20 cellular contexts compared by ENCODE assay signal in the genomic region with DNA sequence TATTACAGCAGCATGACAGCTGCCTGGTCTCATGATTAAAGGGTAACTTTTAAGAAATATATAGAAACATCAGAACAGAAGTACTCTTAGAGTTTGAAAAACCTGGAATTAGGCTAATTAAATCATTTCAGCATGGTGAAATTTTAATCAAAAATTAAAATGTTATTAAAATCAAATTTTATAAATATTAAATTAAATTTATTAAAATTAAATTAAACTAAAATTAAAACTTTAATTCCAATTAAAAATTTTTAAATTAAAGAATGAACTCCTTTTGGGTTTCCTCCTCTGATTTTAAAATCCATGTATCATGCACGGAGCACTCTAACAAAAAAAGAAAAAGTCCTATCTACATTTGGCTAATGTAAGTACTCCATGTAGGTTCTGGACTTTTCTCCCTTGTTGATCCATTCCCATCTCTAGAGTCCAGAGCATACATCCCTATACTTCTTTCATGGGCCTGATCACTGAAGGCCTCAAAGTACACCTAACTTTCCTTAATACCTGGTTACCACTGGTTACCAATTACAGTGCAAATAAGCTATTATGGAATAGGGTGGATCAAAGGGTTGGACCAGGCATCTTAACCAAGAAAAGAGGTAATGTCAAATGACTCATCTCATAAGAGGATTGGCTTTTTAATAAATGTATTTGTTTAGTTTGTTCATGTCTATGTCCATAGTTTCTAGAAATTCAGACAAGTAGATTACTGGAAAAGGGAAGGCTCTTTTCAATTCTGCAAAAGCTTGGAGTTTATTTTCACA. TPM values are rescaled to one million over a fixed set of nuclear protein-coding genes. Genes with fewer than 3 reads are reported as not detected.
DNase-seq lines count a peak whose midpoint lies in the region; ATAC-seq and TF ChIP-seq lines count a peak whose summit lies in the region.
"Had no signal": no experiment of that assay in that cellular context is flagged by ENCODE, and none has a peak within 500 bp of the region (broad histone marks: within the 10 kb centered on the region; RNA-seq: fewer than 3 reads in every experiment).

No MANE protein-coding gene starts in this region.

- peak; percentile 31 for ATAC-seq in left lung
- ATAC-seq: activated T-cell treated with anti-CD3 and anti-CD28 coated beads, Interleukin-2, amount 50 U/mL, for 4 hours had no signal

- in situ Hi-C loops in mammary epithelial cell (cut with MboI; ENCODE audit: low sequenced_read_pairs in 2 of 2) = no loop called here

- H3K4me3 ChIP-seq in mammary epithelial cell (replicated peaks in 1 of 3; ENCODE audit: insufficient read depth in 1 of 3, low read depth in 2 of 3, low read length in 3 of 3) (no peak overlapping the region), left lung (no peak overlapping the region)
- no peak overlapping the region for H3K4me3 ChIP-seq in CD8-positive, alpha-beta memory T cell (ENCODE audit: low read length)
- H3K4me3 ChIP-seq: ascending aorta had no signal

- H3K9me3 Mint-ChIP-seq in CD8-positive, alpha-beta memory T cell = peaks cover 0 to 16% (median 13%) of the 10 kb centered on the region in 5 donors
- H3K9me3 Mint-ChIP-seq: activated B cell treated with CpG ODN at 0.5 μM for 24 hours; activated naive CD4-positive, alpha-beta T cell treated with anti-CD3 and anti-CD28 coated beads, Interleukin-2, amount 50 U/mL, for 24 hours had no signal

- H3K4me3 Mint-ChIP-seq in CD8-positive, alpha-beta memory T cell = no peak overlapping the region
- H3K4me3 Mint-ChIP-seq: activated B cell treated with CpG ODN at 0.5 μM for 24 hours; activated naive CD4-positive, alpha-beta T cell treated with anti-CD3 and anti-CD28 coated beads, Interleukin-2, amount 50 U/mL, for 24 hours; activated T-cell treated with anti-CD3 and anti-CD28 coated beads, Interleukin-2, amount 50 U/mL, for 4 hours had no signal

- DNase-seq in DMS53 (lab: John Stamatoyannopoulos, UW) = peak; percentile 80
- DNase-seq in NCI-H146 treated with DMSO at 0.1 percent for 48 hours (lab: John Stamatoyannopoulos, UW; ENCODE audit: unreplicated experiment) = peak; percentile 69
- DNase-seq in mammary epithelial cell = peak; percentile 74
- no peak for DNase-seq in left lung
- no peak for DNase-seq in CD8-positive, alpha-beta memory T cell
- DNase-seq in iPS-NIHi11 (ENCODE audit: low spot score) = no peak
- no peak for DNase-seq in NCI-H1092 (lab: John Stamatoyannopoulos, UW)
- DNase-seq in mesenteric fat pad (ENCODE audit: low spot score) = no peak
- DNase-seq: activated B cell treated with CpG ODN at 0.5 μM for 24 hours; activated T-cell treated with anti-CD3 and anti-CD28 coated beads, Interleukin-2, amount 50 U/mL, for 4 hours; KG1; left cardiac atrium; NCI-H526 treated with DMSO at 0.1 percent for 48 hours; OCI-M1; stimulated activated CD4-positive, alpha-beta T cell treated with anti-CD3 and anti-CD28 coated beads, Interleukin-4, amount 100 ng/mL, for 4 hours had no signal

- POLR2A ChIA-PET in CD8-positive, alpha-beta memory T cell (lab: Charles Lee) = no interaction called here

- peak overlapping the region; percentile 98 for H3K27ac ChIP-seq in mammary epithelial cell (ENCODE audit: insufficient read depth, low read depth, low read length)
- no peak overlapping the region for H3K27ac ChIP-seq in left lung
- H3K27ac ChIP-seq in CD8-positive, alpha-beta memory T cell (ENCODE audit: low read depth, low read length) = no peak overlapping the region
- H3K27ac ChIP-seq: ascending aorta had no signal

- H3K27me3 ChIP-seq in mammary epithelial cell (ENCODE audit: insufficient read depth, low read length) (no peaks in the 10 kb centered on the region), left lung (no peaks in the 10 kb centered on the region)
- H3K27me3 ChIP-seq in CD8-positive, alpha-beta memory T cell (ENCODE audit: insufficient read depth, low read length, poor library complexity, severe bottlenecking) = no peaks in the 10 kb centered on the region
- H3K27me3 ChIP-seq: ascending aorta had no signal

- WGBS in mammary epithelial cell (ENCODE audit: low coverage, missing lambda C conversion rate) = 100% methylated on average over 1 of the region's 1 CpG

- intact Hi-C loops in mammary epithelial cell (cut with micrococcal nuclease) = loop anchor here (1.0 to 2.0 kb wide), 3 partner anchors 21 to 848 kb away; no protein-coding TSS in a partner anchor
- intact Hi-C loops in left lung (cut with DNase I) = no loop called here

- H3K4me1 ChIP-seq in mammary epithelial cell (ENCODE audit: insufficient read depth, low read length) = peaks cover 31% of the 10 kb centered on the region
- H3K4me1 ChIP-seq in left lung = no peaks in the 10 kb centered on the region
- no peaks in the 10 kb centered on the region for H3K4me1 ChIP-seq in CD8-positive, alpha-beta memory T cell (ENCODE audit: insufficient read depth, low read length)
- H3K4me1 ChIP-seq: ascending aorta had no signal

- no peaks in the 10 kb centered on the region for H3K79me2 ChIP-seq in mammary epithelial cell (ENCODE audit: insufficient read depth, low read length)

- H3K27me3 Mint-ChIP-seq in CD8-positive, alpha-beta memory T cell = no peaks in the 10 kb centered on the region
- H3K27me3 Mint-ChIP-seq: activated B cell treated with CpG ODN at 0.5 μM for 24 hours; activated naive CD4-positive, alpha-beta T cell treated with anti-CD3 and anti-CD28 coated beads, Interleukin-2, amount 50 U/mL, for 24 hours; progenitor cell of endocrine pancreas had no signal

- CTCF ChIA-PET in mammary epithelial cell (lab: Charles Lee; ENCODE audit: low non-redundant PET) = interaction anchor here (0.6 kb wide), 1 partner anchor 70 kb away, joined by 5 read pairs; no protein-coding TSS in a partner anchor
- CTCF ChIA-PET in CD8-positive, alpha-beta memory T cell (lab: Charles Lee) = no interaction called here

- no peaks in the 10 kb centered on the region for H3K4me1 Mint-ChIP-seq in CD8-positive, alpha-beta memory T cell
- H3K4me1 Mint-ChIP-seq: activated B cell treated with CpG ODN at 0.5 μM for 24 hours; activated naive CD4-positive, alpha-beta T cell treated with anti-CD3 and anti-CD28 coated beads, Interleukin-2, amount 50 U/mL, for 24 hours had no signal

- no peaks in the 10 kb centered on the region for H3K36me3 ChIP-seq in mammary epithelial cell (ENCODE audit: insufficient read depth, low read length)
- H3K36me3 ChIP-seq in left lung = no peaks in the 10 kb centered on the region
- no peaks in the 10 kb centered on the region for H3K36me3 ChIP-seq in CD8-positive, alpha-beta memory T cell (ENCODE audit: insufficient read depth, low read length)
- H3K36me3 ChIP-seq: ascending aorta had no signal

- peak overlapping the region; percentile 43 for H3K4me2 ChIP-seq in mammary epithelial cell (ENCODE audit: insufficient read depth, low read depth, low read length)

- H3K36me3 Mint-ChIP-seq in CD8-positive, alpha-beta memory T cell = no peaks in the 10 kb centered on the region
- H3K36me3 Mint-ChIP-seq: activated naive CD4-positive, alpha-beta T cell treated with anti-CD3 and anti-CD28 coated beads, Interleukin-2, amount 50 U/mL, for 24 hours had no signal

- dilution Hi-C loops in mammary epithelial cell (cut with HindIII; ENCODE audit: low sequenced_read_pairs) = no loop called here

- H4K20me1 ChIP-seq in mammary epithelial cell (ENCODE audit: insufficient read depth, low read length) = no peaks in the 10 kb centered on the region

- TF ChIP-seq CTCF in mammary epithelial cell (conservative IDR thresholded peaks at IDR 0.05 in 1 of 2, IDR thresholded peaks at IDR 0.05 in 1 of 2; ENCODE audit: extremely low read depth in 1 of 2, insufficient read depth in 1 of 2, low read depth in 1 of 2, low read length in 2 of 2) = no peak
- no peak for TF ChIP-seq CTCF in left lung (IDR thresholded peaks at IDR 0.05)

- no peak overlapping the region for H3K27ac Mint-ChIP-seq in CD8-positive, alpha-beta memory T cell
- H3K27ac Mint-ChIP-seq: activated B cell treated with CpG ODN at 0.5 μM for 24 hours; activated naive CD4-positive, alpha-beta T cell treated with anti-CD3 and anti-CD28 coated beads, Interleukin-2, amount 50 U/mL, for 24 hours; progenitor cell of endocrine pancreas had no signal

- H3K9me3 ChIP-seq in mammary epithelial cell (replicated peaks; ENCODE audit: insufficient read depth, low read length) (no peaks in the 10 kb centered on the region), left lung (no peaks in the 10 kb centered on the region)
- H3K9me3 ChIP-seq in CD8-positive, alpha-beta memory T cell (ENCODE audit: low read length) = no peaks in the 10 kb centered on the region
- H3K9me3 ChIP-seq: ascending aorta had no signal

- H3K9ac ChIP-seq in mammary epithelial cell (ENCODE audit: insufficient read depth, low read length) = peak overlapping the region; percentile 65

- TSS peak; percentile 75 for BruUV-seq in mammary epithelial cell (replicated peaks; lab: Mats Ljungman, UMichigan)

- H2AFZ ChIP-seq in mammary epithelial cell (ENCODE audit: low read depth, low read length) = peak overlapping the region; percentile 10

RNA-seq across cellular contexts. Expression of gene MUC15, which starts 48.4 kb away (rescaled TPM):
- total RNA-seq in mammary epithelial cell (under 1 TPM in 1 of 2 donors, not detected in 1; 0.17 TPM), left lung (1 to 10 TPM; 6.4 to 7.1 TPM), mesenteric fat pad (not detected)
- not detected for polyA plus RNA-seq in mammary epithelial cell
- not detected for polyA minus RNA-seq in mammary epithelial cell
- not detected for total RNA-seq in CD8-positive, alpha-beta memory T cell
- polyA plus RNA-seq in CD8-positive, alpha-beta memory T cell = not detected
- total RNA-seq: activated B cell treated with CpG ODN at 0.5 μM for 24 hours; activated T-cell treated with anti-CD3 and anti-CD28 coated beads, Interleukin-2, amount 50 U/mL, for 4 hours; ascending aorta; left cardiac atrium; T-helper 2 cell treated with Interferon-gamma antibody and Interleukin-4, amounts not matched to agents 100 ng/mL and 5 ng/mL, for 36 hours had no signal
- polyA plus RNA-seq: neural cell had no signal

Comparison
In these comparisons a context has a peak if more than half of its experiments do, and no peak if none do; other contexts are left out.
1. DNase-seq: peak in DMS53 (single experiment), NCI-H146 treated with DMSO at 0.1 percent for 48 hours (single experiment) and mammary epithelial cell (single experiment); none in left lung (0 of 2), CD8-positive, alpha-beta memory T cell (0 of 5), iPS-NIHi11 (single experiment), NCI-H1092 (single experiment) and mesenteric fat pad (single experiment).